ENCODE assay signal across 22 cellular contexts in the genomic region with DNA sequence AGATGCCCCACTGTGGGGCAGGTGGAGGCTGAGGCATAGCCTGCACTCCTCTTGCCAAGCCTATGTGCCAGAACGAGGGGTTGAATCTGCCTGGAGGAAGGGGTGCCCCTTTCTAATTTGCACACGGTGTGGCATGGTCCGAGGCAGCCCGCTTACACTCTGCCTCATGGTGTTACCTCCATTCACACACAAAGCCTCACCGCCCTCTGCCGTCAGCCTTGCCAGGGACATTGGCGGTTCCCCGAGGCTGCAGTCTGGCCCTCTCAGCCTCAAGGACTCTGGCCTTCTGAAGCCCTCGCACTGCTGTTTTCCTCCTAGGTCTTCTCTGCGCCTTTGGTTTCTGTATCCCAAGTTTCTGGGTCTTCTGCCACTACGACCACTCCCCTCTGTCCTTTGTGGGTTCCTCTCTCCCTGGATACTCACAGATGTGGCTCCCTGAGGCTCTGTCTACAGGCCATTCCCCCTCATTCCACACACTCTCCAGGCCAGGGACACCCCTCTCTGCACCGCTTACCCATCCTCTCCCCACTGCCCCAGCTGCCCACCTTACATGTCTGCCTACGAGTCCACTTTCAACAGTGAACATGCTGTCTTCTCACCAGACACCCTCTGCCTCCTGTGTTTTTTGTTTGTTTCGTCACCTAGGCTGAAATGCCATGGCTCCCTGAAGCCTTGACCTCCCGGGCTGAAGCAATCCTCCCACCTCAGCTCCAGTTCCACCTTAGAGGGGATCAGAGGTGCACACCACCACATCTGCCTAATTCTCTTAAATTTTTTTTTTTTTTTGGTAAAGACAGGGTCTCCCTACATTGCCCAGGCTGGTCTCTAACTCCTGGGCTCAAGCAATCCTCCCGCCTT. TPM values are rescaled to one million over a fixed set of nuclear protein-coding genes. Genes with fewer than 3 reads are reported as not detected.
A peak's percentile ranks its signal among the peaks of the same experiment; 100 is the strongest.
DNase-seq lines count a peak whose midpoint lies in the region; ATAC-seq, FAIRE-seq and TF ChIP-seq lines count a peak whose summit lies in the region.
"Had no signal": no experiment of that assay in that cellular context is flagged by ENCODE, and none has a peak within 500 bp of the region (broad histone marks: within the 10 kb centered on the region; RNA-seq: fewer than 3 reads in every experiment).

No MANE protein-coding gene starts in this region.

- no peak overlapping the region for H3K18ac ChIP-seq in mesendoderm (ENCODE audit: low read length)

- SMC1A ChIA-PET in GM12878 (lab: Charles Lee; ENCODE audit: uncharacterized antibody, unreplicated experiment): interaction anchor here (1.2 kb wide), 1 partner anchor 69 kb away, joined by 4 read pairs; no protein-coding TSS in a partner anchor

- in situ Hi-C loops in GM12878 (cut with MboI): no loop called here

- peaks cover 5% of the 10 kb centered on the region for H3K4me1 ChIP-seq in GM12878 (ENCODE audit: control insufficient read depth, insufficient read depth, low read length)
- H3K4me1 ChIP-seq in mesendoderm (ENCODE audit: control insufficient read depth, low read depth, low read length): no peaks in the 10 kb centered on the region
- no peaks in the 10 kb centered on the region for H3K4me1 ChIP-seq in sigmoid colon
- no peaks in the 10 kb centered on the region for H3K4me1 ChIP-seq in A673 (ENCODE audit: insufficient read depth, low read length, poor library complexity, severe bottlenecking)

- H3K9ac ChIP-seq in GM12878 (ENCODE audit: control insufficient read depth, insufficient read depth, low read length) (no peak overlapping the region), mesendoderm (ENCODE audit: low read length) (no peak overlapping the region)

- CTCF ChIA-PET in GM12878 (lab: Yijun Ruan, JAX) (no interaction called here), A673 (lab: Charles Lee) (no interaction called here)

- H3K79me2 ChIP-seq in GM12878 (ENCODE audit: control insufficient read depth, insufficient read depth, low read length) (no peaks in the 10 kb centered on the region), mesendoderm (ENCODE audit: control insufficient read depth, insufficient read depth, low read length) (no peaks in the 10 kb centered on the region)

- RAD21 ChIA-PET in GM12878 (lab: Charles Lee; ENCODE audit: unreplicated experiment): no interaction called here

- 63% methylated on average over 16 of the region's 16 CpGs for WGBS in GM12878 (ENCODE audit: insufficient coverage, insufficient replicate concordance, low lambda C conversion rate, missing lambda C conversion rate)
- WGBS in mesendoderm (ENCODE audit: extremely low coverage, insufficient coverage, low lambda C conversion rate): no CpG with 5 or more reads among the region's 16 CpGs
- WGBS in sigmoid colon, 2 donors: 92% methylated on average over 16 of the region's 16 CpGs

- TF ChIP-seq EP300 in GM12878 (IDR thresholded peaks at IDR 0.05; ENCODE audit: borderline replicate concordance in 1 of 2, control insufficient read depth in 1 of 2, low read depth in 2 of 2, low read length in 2 of 2): no peak
- TF ChIP-seq EP300 in sigmoid colon (IDR thresholded peaks at IDR 0.05): no peak

- H3K4ac ChIP-seq in mesendoderm (ENCODE audit: low read depth, low read length): no peak overlapping the region

- H3K4me2 ChIP-seq in GM12878 (ENCODE audit: control insufficient read depth, insufficient read depth): no peak overlapping the region
- no peak overlapping the region for H3K4me2 ChIP-seq in mesendoderm (ENCODE audit: low read length)

- no peak overlapping the region for H2BK15ac ChIP-seq in mesendoderm (replicated peaks; ENCODE audit: low read depth)

- H3K27me3 Mint-ChIP-seq in stimulated activated naive CD8-positive, alpha-beta T cell treated with anti-CD3 and anti-CD28 coated beads, Interleukin-15, amount 100 ng/mL, for 72 hours: no peaks in the 10 kb centered on the region
- H3K27me3 Mint-ChIP-seq: B cell had no signal

- no peaks in the 10 kb centered on the region for H3K9me3 ChIP-seq in GM12878 (replicated peaks; ENCODE audit: control insufficient read depth, insufficient read depth, low read length)
- H3K9me3 ChIP-seq in sigmoid colon: no peaks in the 10 kb centered on the region
- H3K9me3 ChIP-seq in A673 (ENCODE audit: low read depth, low read length, poor library complexity, severe bottlenecking): no peaks in the 10 kb centered on the region
- H3K9me3 ChIP-seq: Peyer's patch had no signal

- H3K4me3 ChIP-seq in GM12878 (no peak overlapping the region), mesendoderm (ENCODE audit: low read length) (no peak overlapping the region), sigmoid colon (no peak overlapping the region), A673 (ENCODE audit: low read depth, low read length, poor library complexity, severe bottlenecking) (no peak overlapping the region)
- H3K4me3 ChIP-seq: Peyer's patch had no signal

- TF ChIP-seq RAD21 in GM12878 (IDR thresholded peaks at IDR 0.05; ENCODE audit: insufficient read depth, low read depth, low read length): no peak

- no peak for ATAC-seq in stimulated activated naive CD8-positive, alpha-beta T cell treated with anti-CD3 and anti-CD28 coated beads, Interleukin-15, amount 100 ng/mL, for 72 hours
- ATAC-seq in stimulated activated naive CD8-positive, alpha-beta T cell treated with anti-CD3 and anti-CD28 coated beads, Interleukin-15, Interleukin-2, amounts not matched to agents 100 U/mL and 50 U/mL, for 24 hours: no peak
- ATAC-seq in GM12878 (peak; percentile 22; the same call in 2 of the 3 replicates), HG02870 (IDR thresholded peaks at IDR 0.05; ENCODE audit: unreplicated experiment) (no peak)
- ATAC-seq: HCT116 had no signal

- H3K56ac ChIP-seq in mesendoderm (ENCODE audit: low read length): no peak overlapping the region

- FAIRE-seq in GM12878 (lab: Jason Lieb, UNC): no peak
- FAIRE-seq: G401.6, GM18507 had no signal

- H4K20me1 ChIP-seq in GM12878 (ENCODE audit: control insufficient read depth, insufficient read depth): no peaks in the 10 kb centered on the region

- no peak overlapping the region for H2AFZ ChIP-seq in GM12878 (ENCODE audit: control insufficient read depth, low read depth, low read length)

- H3K27me3 ChIP-seq in GM12878 (replicated peaks in 1 of 2; ENCODE audit: control insufficient read depth in 2 of 2, insufficient read depth in 2 of 2, low read length in 1 of 2) (no peaks in the 10 kb centered on the region), mesendoderm (ENCODE audit: insufficient read depth, low read length, poor library complexity) (no peaks in the 10 kb centered on the region), sigmoid colon (no peaks in the 10 kb centered on the region), A673 (replicated peaks; ENCODE audit: insufficient read depth, low read depth, low read length, poor library complexity) (no peaks in the 10 kb centered on the region)
- H3K27me3 ChIP-seq: Peyer's patch had no signal

- H3K23ac ChIP-seq in mesendoderm (ENCODE audit: low read length): peak overlapping the region; percentile 80

- intact Hi-C loops in GM12878 (cut with micrococcal nuclease; ENCODE audit: unreplicated experiment): no loop called here
- intact Hi-C loops in sigmoid colon (cut with DNase I): no loop called here
- intact Hi-C loops in A673 (cut with micrococcal nuclease; ENCODE audit: unreplicated experiment): no loop called here

- DNase-seq in stimulated activated naive CD8-positive, alpha-beta T cell treated with anti-CD3 and anti-CD28 coated beads, Interleukin-15, amount 100 ng/mL, for 72 hours: no peak
- no peak for DNase-seq in stimulated activated naive CD8-positive, alpha-beta T cell treated with anti-CD3 and anti-CD28 coated beads, Interleukin-15, Interleukin-2, amounts not matched to agents 100 U/mL and 50 U/mL, for 24 hours
- DNase-seq in GM12878 (ENCODE audit: low read depth, low spot score) (no peak), mesendoderm (no peak), sigmoid colon (peak; percentile 34), A673 (ENCODE audit: low spot score) (no peak)
- no peak for DNase-seq in stimulated activated naive CD4-positive, alpha-beta T cell (lab: John Stamatoyannopoulos, UW)
- DNase-seq: GOT3, KG1, NCI-H1092, NCI-H1436 treated with DMSO at 0.1 percent for 48 hours, NCI-H2029, NCI-H345, NCI-H524, NCI-H82 had no signal

- no peak overlapping the region for H3K4me3 Mint-ChIP-seq in stimulated activated naive CD8-positive, alpha-beta T cell treated with anti-CD3 and anti-CD28 coated beads, Interleukin-15, amount 100 ng/mL, for 72 hours
- H3K4me3 Mint-ChIP-seq: B cell, CD14-positive monocyte had no signal

- no peak overlapping the region for H4K5ac ChIP-seq in mesendoderm (ENCODE audit: low read length)

- H4K8ac ChIP-seq in mesendoderm (ENCODE audit: low read depth, low read length): no peak overlapping the region

- TF ChIP-seq POLR2A in GM12878 (IDR thresholded peaks at IDR 0.05; ENCODE audit: low read depth, low read length) (no peak), sigmoid colon (IDR thresholded peaks at IDR 0.05) (no peak)

- POLR2A ChIA-PET in GM12878 (lab: Charles Lee) (no interaction called here), A673 (lab: Charles Lee; ENCODE audit: low non-redundant PET) (no interaction called here)

- no peaks in the 10 kb centered on the region for H3K9me3 Mint-ChIP-seq in stimulated activated naive CD8-positive, alpha-beta T cell treated with anti-CD3 and anti-CD28 coated beads, Interleukin-15, amount 100 ng/mL, for 72 hours
- H3K9me3 Mint-ChIP-seq: CD14-positive monocyte had no signal

- H3K27ac Mint-ChIP-seq in stimulated activated naive CD8-positive, alpha-beta T cell treated with anti-CD3 and anti-CD28 coated beads, Interleukin-15, amount 100 ng/mL, for 72 hours: peak overlapping the region; percentile 19 to 42
- H3K27ac Mint-ChIP-seq: B cell, CD14-positive monocyte had no signal

- H3K4me1 Mint-ChIP-seq in stimulated activated naive CD8-positive, alpha-beta T cell treated with anti-CD3 and anti-CD28 coated beads, Interleukin-15, amount 100 ng/mL, for 72 hours: peaks cover 7% of the 10 kb centered on the region
- H3K4me1 Mint-ChIP-seq: B cell had no signal

- TF ChIP-seq CTCF in GM12878 (IDR thresholded peaks at IDR 0.05 in 2 of 3, conservative IDR thresholded peaks at IDR 0.05 in 1 of 3; ENCODE audit: control insufficient read depth in 2 of 3, extremely low read depth in 1 of 3, insufficient read depth in 1 of 3, low read depth in 3 of 3, low read length in 3 of 3): no peak
- no peak for TF ChIP-seq CTCF in sigmoid colon (IDR thresholded peaks at IDR 0.05)
- no peak for TF ChIP-seq CTCF in A673 (conservative IDR thresholded peaks at IDR 0.05; ENCODE audit: low read depth, low read length)

- H3K79me1 ChIP-seq in mesendoderm (ENCODE audit: low read length): no peaks in the 10 kb centered on the region

- H2AK5ac ChIP-seq in mesendoderm (ENCODE audit: low read length): no peak overlapping the region

- H2BK5ac ChIP-seq in mesendoderm (ENCODE audit: low read length): no peak overlapping the region

- BruUV-seq in GM12878 (replicated peaks; lab: Mats Ljungman, UMichigan) (no TSS peak), A673 (replicated peaks; lab: Mats Ljungman, UMichigan) (no TSS peak)

- no peak overlapping the region for H2BK120ac ChIP-seq in mesendoderm (ENCODE audit: low read depth, low read length)

- H3K27ac ChIP-seq in GM12878 (ENCODE audit: control insufficient read depth, insufficient read depth) (no peak overlapping the region), mesendoderm (ENCODE audit: low read depth, low read length) (no peak overlapping the region), sigmoid colon (no peak overlapping the region), A673 (ENCODE audit: low read depth, low read length, poor library complexity, severe bottlenecking) (no peak overlapping the region)
- H3K27ac ChIP-seq: Peyer's patch had no signal

- H3K36me3 ChIP-seq in GM12878 (ENCODE audit: control insufficient read depth in 2 of 2, insufficient read depth in 2 of 2, low read length in 1 of 2): no peaks in the 10 kb centered on the region
- no peaks in the 10 kb centered on the region for H3K36me3 ChIP-seq in mesendoderm (ENCODE audit: control insufficient read depth, insufficient read depth, low read length)
- no peaks in the 10 kb centered on the region for H3K36me3 ChIP-seq in sigmoid colon
- no peaks in the 10 kb centered on the region for H3K36me3 ChIP-seq in A673 (ENCODE audit: insufficient read depth, low read length, poor library complexity, severe bottlenecking)
- H3K36me3 ChIP-seq: Peyer's patch had no signal

RNA-seq across cellular contexts. Expression of a gene that starts 7.9 kb away (rescaled TPM):
- 14.4 and 17.1 TPM in 2 replicates for total RNA-seq in GM12878 (2013; cell fraction: nucleolus; rRNA removed)
- total RNA-seq in GM12878 (2014; rRNA removed): 0.11 and 0.38 TPM in 2 replicates
- 0.23 and 0.27 TPM in 2 replicates for total RNA-seq in GM12878 (2014; rRNA removed; fragmentation: Illumina TruSeq; extraction: Trizol)
- total RNA-seq in GM12878 (2021): 0.53 and 0.59 TPM in 2 replicates
- polyA plus RNA-seq in GM12878 (2011; ENCODE audit: low read depth): 0.29 TPM
- 0.97 and 1.1 TPM in 2 replicates for polyA plus RNA-seq in GM12878 (2011; rRNA removed)
- polyA plus RNA-seq in GM12878 (2011; cell fraction: cytosol; rRNA removed): 1.1 and 1.6 TPM in 2 replicates
- polyA plus RNA-seq in GM12878 (2011; cell fraction: nucleus; rRNA removed): 2.4 and 3.2 TPM in 2 replicates
- polyA plus RNA-seq in GM12878 (2012): 0.65 and 0.77 TPM in 2 replicates
- polyA plus RNA-seq in GM12878 (2014; fragmentation: Illumina TruSeq; extraction: Trizol): 0.29 and 0.33 TPM in 2 replicates
- under 1 TPM; 0.11 to 0.16 TPM for polyA plus RNA-seq in GM12878 (2014; fragmentation: Nextera tagmentation; extraction: Ambion mirVana)
- 0.37 and 0.44 TPM in 2 replicates for polyA plus RNA-seq in GM12878 (2014; rRNA removed)
- polyA plus RNA-seq in GM12878 (2016; fragmentation: Nextera tagmentation; extraction: Ambion mirVana): under 1 TPM; 0.60 to 0.64 TPM
- polyA minus RNA-seq in GM12878 (2011; rRNA and poly(A)+ RNA removed): 0.88 and 2.8 TPM in 2 replicates
- 0.42 and 0.67 TPM in 2 replicates for polyA minus RNA-seq in GM12878 (2011; cell fraction: cytosol; rRNA and poly(A)+ RNA removed)
- polyA minus RNA-seq in GM12878 (2011; cell fraction: nucleus; rRNA and poly(A)+ RNA removed): 0.85 and 1.1 TPM in 2 replicates
- polyA plus RNA-seq in mesendoderm (2013, experiment 1 of 2): 0.32 TPM
- polyA plus RNA-seq in mesendoderm (2013, experiment 2 of 2): 0.29 TPM
- total RNA-seq in sigmoid colon: 1 to 10 TPM; 1.1 to 1.4 (median 1.2) TPM
- polyA plus RNA-seq in sigmoid colon: 1 to 10 TPM; 1.1 to 1.2 (median 1.2) TPM
- total RNA-seq in A673 (2021): 0.59 and 0.73 TPM in 2 replicates

RNA-seq across cellular contexts. Expression of a gene that starts 54.4 kb away (rescaled TPM):
- 11.5 and 13.8 TPM in 2 replicates for total RNA-seq in GM12878 (2013; cell fraction: nucleolus; rRNA removed)
- total RNA-seq in GM12878 (2014; rRNA removed) (2.7 and 3.4 TPM in 2 replicates), GM12878 (2014; rRNA removed; fragmentation: Illumina TruSeq; extraction: Trizol) (1.8 and 2.2 TPM in 2 replicates), GM12878 (2021) (5.3 and 5.5 TPM in 2 replicates), sigmoid colon (1 to 10 TPM; 5.4 to 7.8 (median 7.3) TPM), A673 (2021) (2.7 and 3.7 TPM in 2 replicates)
- polyA plus RNA-seq in GM12878 (2011; ENCODE audit: low read depth): 3.0 TPM
- polyA plus RNA-seq in GM12878 (2011; rRNA removed) (9.9 and 10.2 TPM in 2 replicates), GM12878 (2014; fragmentation: Illumina TruSeq; extraction: Trizol) (3.2 and 3.4 TPM in 2 replicates), GM12878 (2014; fragmentation: Nextera tagmentation; extraction: Ambion mirVana) (1 to 10 TPM; 2.5 to 2.7 TPM), GM12878 (2014; rRNA removed) (2.6 and 3.0 TPM in 2 replicates), GM12878 (2016; fragmentation: Nextera tagmentation; extraction: Ambion mirVana) (1 to 10 TPM; 4.5 to 5.5 TPM), sigmoid colon (100 to 1,000 TPM in 1 of 3 donors, 10 to 100 TPM in 2; 44.2 to 102 (median 46.8) TPM)
- polyA plus RNA-seq in GM12878 (2011; cell fraction: cytosol; rRNA removed): 3.3 and 4.7 TPM in 2 replicates
- polyA plus RNA-seq in GM12878 (2011; cell fraction: nucleus; rRNA removed): 5.6 and 11.5 TPM in 2 replicates
- 5.3 and 5.5 TPM in 2 replicates for polyA plus RNA-seq in GM12878 (2012)
- 4.0 and 4.3 TPM in 2 replicates for polyA minus RNA-seq in GM12878 (2011; rRNA and poly(A)+ RNA removed)
- 4.0 and 4.8 TPM in 2 replicates for polyA minus RNA-seq in GM12878 (2011; cell fraction: cytosol; rRNA and poly(A)+ RNA removed)
- polyA minus RNA-seq in GM12878 (2011; cell fraction: nucleus; rRNA and poly(A)+ RNA removed): 3.4 and 4.5 TPM in 2 replicates
- polyA plus RNA-seq in mesendoderm (2013, experiment 1 of 2): 2.1 TPM
- 1.8 TPM for polyA plus RNA-seq in mesendoderm (2013, experiment 2 of 2)
